In genomic region chr7:139416405-139416804, GRCh38 we compare ENCODE assay signal across 1 cellular context.
TF ChIP-seq lines count a peak whose summit lies in the region.

No MANE protein-coding gene starts in this region.

TF ChIP-seq in WTC11, 78 proteins besides CTCF, POLR2A, EP300 and RAD21 (continued from another document):
- TF ChIP-seq PREB (CRISPR knock-in tag; IDR thresholded peaks at IDR 0.05; ENCODE audit: borderline replicate concordance) = no peak
- no peak for TF ChIP-seq FOXJ3 (CRISPR knock-in tag; IDR thresholded peaks at IDR 0.05; ENCODE audit: borderline replicate concordance)
- TF ChIP-seq ZSCAN18 (CRISPR knock-in tag; IDR thresholded peaks at IDR 0.05) = no peak
- no peak for TF ChIP-seq PRDM15 (CRISPR knock-in tag; IDR thresholded peaks at IDR 0.05)
- TF ChIP-seq ELF4 (CRISPR knock-in tag; IDR thresholded peaks at IDR 0.05; ENCODE audit: low read depth) = no peak
- TF ChIP-seq, protein P1, sequence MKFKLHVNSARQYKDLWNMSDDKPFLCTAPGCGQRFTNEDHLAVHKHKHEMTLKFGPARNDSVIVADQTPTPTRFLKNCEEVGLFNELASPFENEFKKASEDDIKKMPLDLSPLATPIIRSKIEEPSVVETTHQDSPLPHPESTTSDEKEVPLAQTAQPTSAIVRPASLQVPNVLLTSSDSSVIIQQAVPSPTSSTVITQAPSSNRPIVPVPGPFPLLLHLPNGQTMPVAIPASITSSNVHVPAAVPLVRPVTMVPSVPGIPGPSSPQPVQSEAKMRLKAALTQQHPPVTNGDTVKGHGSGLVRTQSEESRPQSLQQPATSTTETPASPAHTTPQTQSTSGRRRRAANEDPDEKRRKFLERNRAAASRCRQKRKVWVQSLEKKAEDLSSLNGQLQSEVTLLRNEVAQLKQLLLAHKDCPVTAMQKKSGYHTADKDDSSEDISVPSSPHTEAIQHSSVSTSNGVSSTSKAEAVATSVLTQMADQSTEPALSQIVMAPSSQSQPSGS (CRISPR knock-in tag; IDR thresholded peaks at IDR 0.05; ENCODE audit: borderline replicate concordance, low read depth) = no peak
- TF ChIP-seq GRHL2 (CRISPR knock-in tag; IDR thresholded peaks at IDR 0.05; ENCODE audit: insufficient replicate concordance, severe bottlenecking) = no peak
- no peak for TF ChIP-seq RELA (CRISPR knock-in tag; IDR thresholded peaks at IDR 0.05; ENCODE audit: borderline replicate concordance)
- TF ChIP-seq AR (CRISPR knock-in tag; IDR thresholded peaks at IDR 0.05) = no peak
- TF ChIP-seq, protein P2, sequence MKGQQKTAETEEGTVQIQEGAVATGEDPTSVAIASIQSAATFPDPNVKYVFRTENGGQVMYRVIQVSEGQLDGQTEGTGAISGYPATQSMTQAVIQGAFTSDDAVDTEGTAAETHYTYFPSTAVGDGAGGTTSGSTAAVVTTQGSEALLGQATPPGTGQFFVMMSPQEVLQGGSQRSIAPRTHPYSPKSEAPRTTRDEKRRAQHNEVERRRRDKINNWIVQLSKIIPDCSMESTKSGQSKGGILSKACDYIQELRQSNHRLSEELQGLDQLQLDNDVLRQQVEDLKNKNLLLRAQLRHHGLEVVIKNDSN (CRISPR knock-in tag; IDR thresholded peaks at IDR 0.05) = no peak
